In the genomic region with DNA sequence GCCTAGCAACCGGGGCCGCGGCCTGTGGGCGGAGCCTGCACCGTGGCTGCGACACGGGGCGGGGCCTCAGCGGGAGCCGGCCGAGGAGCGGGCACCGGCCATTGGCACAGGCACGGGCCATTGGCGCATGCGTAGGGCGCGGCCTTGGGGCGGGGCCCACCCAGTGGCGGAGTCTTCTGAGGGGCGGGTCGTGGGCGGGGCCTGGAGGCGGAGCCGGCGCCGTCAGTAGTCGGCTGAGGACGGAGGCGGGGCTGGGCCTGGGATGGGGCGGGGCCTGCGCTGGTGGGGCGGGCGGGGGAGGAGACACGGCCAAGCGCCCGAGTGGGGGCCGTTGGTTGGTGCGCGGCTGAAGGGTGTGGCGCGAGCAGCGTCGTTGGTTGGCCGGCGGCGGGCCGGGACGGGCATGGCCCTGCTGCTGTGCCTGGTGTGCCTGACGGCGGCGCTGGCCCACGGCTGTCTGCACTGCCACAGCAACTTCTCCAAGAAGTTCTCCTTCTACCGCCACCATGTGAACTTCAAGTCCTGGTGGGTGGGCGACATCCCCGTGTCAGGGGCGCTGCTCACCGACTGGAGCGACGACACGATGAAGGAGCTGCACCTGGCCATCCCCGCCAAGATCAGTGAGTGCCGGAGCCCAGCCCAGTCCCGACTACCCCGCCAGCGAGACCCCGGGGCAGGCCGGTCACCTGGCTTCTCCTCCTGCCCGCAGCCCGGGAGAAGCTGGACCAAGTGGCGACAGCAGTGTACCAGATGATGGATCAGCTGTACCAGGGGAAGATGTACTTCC, we compare ENCODE assay signal across 8 cellular contexts. TPM values are rescaled to one million over a fixed set of nuclear protein-coding genes. Genes with fewer than 3 reads are reported as not detected.
A peak's percentile ranks its signal among the peaks of the same experiment; 100 is the strongest.
DNase-seq lines count a peak whose midpoint lies in the region; ATAC-seq and TF ChIP-seq lines count a peak whose summit lies in the region.

A gene with protein sequence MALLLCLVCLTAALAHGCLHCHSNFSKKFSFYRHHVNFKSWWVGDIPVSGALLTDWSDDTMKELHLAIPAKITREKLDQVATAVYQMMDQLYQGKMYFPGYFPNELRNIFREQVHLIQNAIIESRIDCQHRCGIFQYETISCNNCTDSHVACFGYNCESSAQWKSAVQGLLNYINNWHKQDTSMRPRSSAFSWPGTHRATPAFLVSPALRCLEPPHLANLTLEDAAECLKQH (plus strand): TSS at position 373 of the 787 bp plus-strand sequence. CDS start 31 bp downstream, at position 404.

- DNase-seq in AG08396 (ENCODE audit: low spot score) (peak; percentile 100), NCI-H2227 treated with DMSO at 0.1 percent for 48 hours (lab: John Stamatoyannopoulos, UW) (peak; percentile 89), activated B cell treated with CpG ODN at 0.5 μM for 24 hours (peak; percentile 99), caudate nucleus (lab: John Stamatoyannopoulos, UW) (peak; percentile 89 to 100 (median 99)), iris pigment epithelial cell (ENCODE audit: low read depth) (peak; percentile 95)
- peak; percentile 100 for DNase-seq in stimulated activated CD4-positive, alpha-beta T cell treated with anti-CD3 and anti-CD28 coated beads, Interleukin-12 subunit alpha, Interleukin-12 subunit beta, amount 100 ng/mL, for 24 hours (ENCODE audit: low read depth in 2 of 2)

- CTCF ChIA-PET in activated B cell treated with CpG ODN at 0.5 μM for 24 hours (lab: Charles Lee), result interaction anchor here (0.6 to 2.8 kb wide), 7 partner anchors 9 to 167 kb away, joined by 3 to 12 read pairs (median 3); partner anchors contain the start of gene AP3D1

- TF ChIP-seq CTCF in activated B cell treated with CpG ODN at 0.5 μM for 24 hours (IDR thresholded peaks at IDR 0.05), result no peak

- peaks cover 37% of the 10 kb centered on the region for H3K4me1 Mint-ChIP-seq in activated B cell treated with CpG ODN at 0.5 μM for 24 hours

- H3K9me3 Mint-ChIP-seq in activated B cell treated with CpG ODN at 0.5 μM for 24 hours, result no peaks in the 10 kb centered on the region

- in situ Hi-C loops in GM18951 (cut with MboI; ENCODE audit: low sequenced_read_pairs, unreplicated experiment), result no loop called here

- peak within 1 kb of the TSS; percentile 98 for H3K27ac ChIP-seq in caudate nucleus (ENCODE audit: low read depth, low read length)

- ATAC-seq in HG03196 (IDR thresholded peaks at IDR 0.05; ENCODE audit: unreplicated experiment) (peak; percentile 53), activated B cell treated with CpG ODN at 0.5 μM for 24 hours (ENCODE audit: low read depth) (peak; percentile 76)

- no peaks in the 10 kb centered on the region for H3K27me3 Mint-ChIP-seq in activated B cell treated with CpG ODN at 0.5 μM for 24 hours

- peak within 1 kb of the TSS; percentile 93 for H3K4me3 Mint-ChIP-seq in activated B cell treated with CpG ODN at 0.5 μM for 24 hours

- intact Hi-C loops in activated B cell treated with CpG ODN at 0.5 μM for 24 hours (cut with micrococcal nuclease), result loop anchor here (1.0 to 10.0 kb wide), 13 partner anchors 9 to 331 kb away; partner anchors contain the start of genes ADAT3, AP3D1, MKNK2 and SCAMP4

- POLR2A ChIA-PET in activated B cell treated with CpG ODN at 0.5 μM for 24 hours (lab: Charles Lee), result interaction anchor here (0.5 to 36.0 kb wide), 13 partner anchors 13 to 1114 kb away, joined by 3 to 2723 read pairs (median 5); partner anchors contain the start of gene MKNK2

- peaks cover 54% of the 10 kb centered on the region for H3K36me3 Mint-ChIP-seq in activated B cell treated with CpG ODN at 0.5 μM for 24 hours (ENCODE audit: low read depth)

- H3K27ac Mint-ChIP-seq in activated B cell treated with CpG ODN at 0.5 μM for 24 hours, result peak within 1 kb of the TSS; percentile 95

- TF ChIP-seq POLR2A in GM18951 (IDR thresholded peaks at IDR 0.05; ENCODE audit: extremely low read depth, insufficient read depth, insufficient read length), result peak; percentile 39

RNA-seq across cellular contexts. Expression of the gene that starts here (rescaled TPM):
- 73.0 and 78.6 TPM in 2 replicates for total RNA-seq in activated B cell treated with CpG ODN at 0.5 μM for 24 hours

Comparison
In these comparisons a context has a peak if more than half of its experiments do, and no peak if none do; other contexts are left out.
1. Peak in every context shown above with its lines: DNase-seq, ATAC-seq and H3K27ac ChIP-seq.